In the genomic region with DNA sequence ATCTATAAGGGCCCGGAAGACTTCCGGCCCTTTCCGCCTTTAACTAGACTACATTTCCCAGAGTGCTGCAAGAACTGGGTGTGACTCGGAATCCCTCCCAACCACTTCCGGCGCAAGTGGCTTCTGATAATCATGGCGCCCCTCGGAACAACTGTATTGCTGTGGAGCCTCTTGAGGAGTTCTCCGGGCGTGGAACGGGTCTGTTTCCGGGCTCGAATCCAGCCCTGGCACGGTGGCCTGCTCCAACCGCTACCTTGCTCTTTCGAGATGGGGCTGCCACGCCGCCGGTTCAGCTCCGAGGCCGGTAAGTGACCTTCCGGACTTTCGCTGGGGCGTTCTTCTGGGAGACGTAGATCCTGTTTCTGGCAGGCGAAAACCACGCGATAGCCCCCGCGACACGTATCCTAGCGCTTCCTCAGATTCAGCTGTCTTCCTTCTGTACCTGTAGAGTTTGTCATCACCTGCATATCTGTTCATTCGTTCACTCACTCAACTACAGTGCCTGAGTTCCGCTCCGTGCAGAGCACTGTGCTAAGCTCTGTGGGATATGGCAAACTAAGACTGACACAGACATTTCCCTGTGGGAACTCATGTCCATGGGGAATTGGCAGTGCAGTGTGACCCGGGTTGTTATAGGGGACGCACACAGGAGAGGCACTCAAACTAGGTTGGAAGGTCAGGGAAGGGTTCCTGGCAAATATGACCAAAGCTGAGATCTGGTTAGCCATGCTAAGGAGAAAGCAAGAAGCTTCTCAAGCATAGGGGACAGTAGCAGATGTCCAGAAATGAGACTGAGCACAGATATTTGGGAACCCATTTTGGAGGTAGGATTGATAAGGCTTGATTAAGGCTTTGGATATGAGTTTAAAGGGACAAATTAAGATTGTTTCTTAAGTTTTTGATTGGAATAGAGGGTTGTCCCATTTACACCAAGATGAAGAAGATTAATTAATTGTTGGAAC, we compare ENCODE assay signal across 8 cellular contexts. TPM values are rescaled to one million over a fixed set of nuclear protein-coding genes. Genes with fewer than 3 reads are reported as not detected.
A peak's percentile ranks its signal among the peaks of the same experiment; 100 is the strongest.
DNase-seq lines count a peak whose midpoint lies in the region; ATAC-seq and FAIRE-seq lines count a peak whose summit lies in the region.

A gene (plus strand): TSS at position 126 of the 962 bp plus-strand sequence. CDS start 7 bp downstream, at position 133.

- no peaks in the 10 kb centered on the region for H3K9me3 ChIP-seq in KOPT-K1 (ENCODE audit: insufficient read depth, low read length, poor library complexity, severe bottlenecking)

- H3K36me3 Mint-ChIP-seq in activated T-cell treated with anti-CD3 and anti-CD28 coated beads, Interleukin-2, amount 50 U/mL, for 72 hours (ENCODE audit: insufficient read depth in 2 of 2), result peaks cover 3 to 6% of the 10 kb centered on the region in 2 donors
- H3K36me3 Mint-ChIP-seq in naive B cell, result peaks cover 4 to 15% of the 10 kb centered on the region in 2 donors
- H3K36me3 Mint-ChIP-seq in stimulated activated memory B cell treated with anti-CD40 and anti-IgM and Interleukin-4, amounts not matched to agents 10 μg/mL and 1 μg/mL and 100 μg/mL, for 72 hours, result peaks cover 20% of the 10 kb centered on the region

- H3K9me3 Mint-ChIP-seq in activated T-cell treated with anti-CD3 and anti-CD28 coated beads, Interleukin-2, amount 50 U/mL, for 72 hours, result peaks cover 3 to 4% of the 10 kb centered on the region in 2 donors
- peaks cover 0 to 9% (median 1%) of the 10 kb centered on the region in 7 donors for H3K9me3 Mint-ChIP-seq in naive B cell
- H3K9me3 Mint-ChIP-seq in stimulated activated memory B cell treated with anti-CD40 and anti-IgM and Interleukin-4, amounts not matched to agents 10 μg/mL and 1 μg/mL and 100 μg/mL, for 72 hours, result peaks cover 4% of the 10 kb centered on the region

- H3K36me3 ChIP-seq in KOPT-K1 (ENCODE audit: insufficient read depth, low read length), result peaks cover 26% of the 10 kb centered on the region

- peaks cover 21% of the 10 kb centered on the region for H3K4me1 Mint-ChIP-seq in activated T-cell treated with anti-CD3 and anti-CD28 coated beads, Interleukin-2, amount 50 U/mL, for 72 hours (ENCODE audit: low read depth)
- peaks cover 4 to 7% (median 5%) of the 10 kb centered on the region in 3 donors for H3K4me1 Mint-ChIP-seq in naive B cell
- peaks cover 9% of the 10 kb centered on the region for H3K4me1 Mint-ChIP-seq in stimulated activated memory B cell treated with anti-CD40 and anti-IgM and Interleukin-4, amounts not matched to agents 10 μg/mL and 1 μg/mL and 100 μg/mL, for 72 hours

- peaks cover 5% of the 10 kb centered on the region for H3K27me3 Mint-ChIP-seq in activated T-cell treated with anti-CD3 and anti-CD28 coated beads, Interleukin-2, amount 50 U/mL, for 72 hours (ENCODE audit: low read depth)
- peaks cover 19 to 24% (median 21%) of the 10 kb centered on the region in 3 donors for H3K27me3 Mint-ChIP-seq in naive B cell
- H3K27me3 Mint-ChIP-seq in stimulated activated memory B cell treated with anti-CD40 and anti-IgM and Interleukin-4, amounts not matched to agents 10 μg/mL and 1 μg/mL and 100 μg/mL, for 72 hours, result peaks cover 14% of the 10 kb centered on the region

- FAIRE-seq in RCC 7860 (lab: Jason Lieb, UNC), result peak; percentile 73

- peak within 1 kb of the TSS; percentile 79 for H3K27ac Mint-ChIP-seq in activated T-cell treated with anti-CD3 and anti-CD28 coated beads, Interleukin-2, amount 50 U/mL, for 72 hours
- H3K27ac Mint-ChIP-seq in naive B cell, result peak within 1 kb of the TSS in 3 of 6 donors; percentile 35 to 68 (median 67)
- H3K27ac Mint-ChIP-seq in stimulated activated memory B cell treated with anti-CD40 and anti-IgM and Interleukin-4, amounts not matched to agents 10 μg/mL and 1 μg/mL and 100 μg/mL, for 72 hours, result no peak within 1 kb of the TSS

- peak within 1 kb of the TSS; percentile 75 for H3K27ac ChIP-seq in KOPT-K1 (ENCODE audit: low read depth, low read length, poor library complexity, severe bottlenecking)

- DNase-seq in DMS79 (lab: John Stamatoyannopoulos, UW) (peak; percentile 77), RCC 7860 (ENCODE audit: low spot score) (peak; percentile 76), fibroblast of gingiva (ENCODE audit: low read depth) (peak; percentile 85), naive B cell (peak; percentile 74)
- peak; percentile 80 to 84 for DNase-seq in activated T-cell treated with anti-CD3 and anti-CD28 coated beads, Interleukin-2, amount 50 U/mL, for 72 hours

- peak; percentile 99 for ATAC-seq in GM21786 (IDR thresholded peaks at IDR 0.05; ENCODE audit: unreplicated experiment)
- peak; percentile 95 to 97 for ATAC-seq in activated T-cell treated with anti-CD3 and anti-CD28 coated beads, Interleukin-2, amount 50 U/mL, for 72 hours (replicated peaks in 1 of 2)
- ATAC-seq in naive B cell (ENCODE audit: low read depth in 2 of 2), result peak; percentile 99
- ATAC-seq in stimulated activated memory B cell treated with anti-CD40 and anti-IgM and Interleukin-4, amounts not matched to agents 10 μg/mL and 1 μg/mL and 100 μg/mL, for 72 hours, result peak; percentile 97

- peak within 1 kb of the TSS in 1 of 2 donors; percentile 21 for H3K4me3 Mint-ChIP-seq in activated T-cell treated with anti-CD3 and anti-CD28 coated beads, Interleukin-2, amount 50 U/mL, for 72 hours
- peak within 1 kb of the TSS in 3 of 8 donors; percentile 16 to 56 (median 42) for H3K4me3 Mint-ChIP-seq in naive B cell
- H3K4me3 Mint-ChIP-seq in stimulated activated memory B cell treated with anti-CD40 and anti-IgM and Interleukin-4, amounts not matched to agents 10 μg/mL and 1 μg/mL and 100 μg/mL, for 72 hours, result no peak within 1 kb of the TSS

RNA-seq across cellular contexts. Expression of the gene that starts here (rescaled TPM):
- total RNA-seq in activated T-cell treated with anti-CD3 and anti-CD28 coated beads, Interleukin-2, amount 50 U/mL, for 72 hours, result 10 to 100 TPM; 61.7 to 67.5 TPM
- 10 to 100 TPM; 31.8 to 62.8 (median 40.6) TPM for polyA plus RNA-seq in naive B cell (ENCODE audit: low read depth in 6 of 6)

Comparison
In these comparisons a context has a peak if more than half of its experiments do, and no peak if none do; other contexts are left out.
1. Peak in every context shown above with its lines: DNase-seq, ATAC-seq and H3K27ac ChIP-seq.